ENCODE assay signal across 12 cellular contexts in genomic region chr5:172082180-172082579, GRCh38.
"Had no signal": no experiment of that assay in that cellular context is flagged by ENCODE, and none has a peak within 500 bp of the region (broad histone marks: within the 10 kb centered on the region; RNA-seq: fewer than 3 reads in every experiment).

No MANE protein-coding gene starts in this region.

- H3K9me3 Mint-ChIP-seq: activated T-helper 2 cell treated with anti-CD3 and anti-CD28 coated beads, Interferon-gamma antibody, Interleukin-2, Interleukin-4, amounts not matched to agents 10 μg/mL and 5 μg/mL and 100 μg/mL, durations not matched to agents 14 hours and 24 hours and 36 hours; mesothelial cell of epicardium; stimulated activated memory B cell treated with anti-CD40 and anti-IgM and Interleukin-4, amounts not matched to agents 10 μg/mL and 1 μg/mL and 100 μg/mL, for 72 hours; T-helper 2 cell treated with Interferon-gamma antibody and Interleukin-4, amounts not matched to agents 5 μg/mL and 100 μg/mL, for 36 hours had no signal

- H3K27ac ChIP-seq: cardiac muscle cell, right atrium auricular region, transverse colon had no signal

- H3K9me3 ChIP-seq: right atrium auricular region, transverse colon had no signal

- ATAC-seq: activated CD4-positive, CD25-positive, alpha-beta regulatory T cell treated with anti-CD3 and anti-CD28 coated beads, Interleukin-2, amount 50 U/mL, for 24 hours; esophagus mucosa; stimulated activated memory B cell treated with anti-CD40 and anti-IgM and Interleukin-4, amounts not matched to agents 10 μg/mL and 1 μg/mL and 100 μg/mL, for 72 hours had no signal

- DNase-seq: activated CD4-positive, alpha-beta T cell treated with anti-CD3 and anti-CD28 coated beads, Interleukin-2, amount 50 U/mL, for 48 hours; hypothalamus; SIG-M5; transverse colon had no signal

- H3K36me3 ChIP-seq: cardiac muscle cell, right atrium auricular region had no signal

- H3K4me3 Mint-ChIP-seq: mesothelial cell of epicardium; stimulated activated memory B cell treated with anti-CD40 and anti-IgM and Interleukin-4, amounts not matched to agents 10 μg/mL and 1 μg/mL and 100 μg/mL, for 72 hours; T-helper 2 cell treated with Interferon-gamma antibody and Interleukin-4, amounts not matched to agents 5 μg/mL and 100 μg/mL, for 36 hours had no signal

- H3K4me3 ChIP-seq: cardiac muscle cell, right atrium auricular region, transverse colon had no signal

- H3K36me3 Mint-ChIP-seq: mesothelial cell of epicardium had no signal

- H3K27ac Mint-ChIP-seq: activated T-helper 2 cell treated with anti-CD3 and anti-CD28 coated beads, Interferon-gamma antibody, Interleukin-2, Interleukin-4, amounts not matched to agents 10 μg/mL and 5 μg/mL and 100 μg/mL, durations not matched to agents 14 hours and 24 hours and 36 hours; mesothelial cell of epicardium; stimulated activated memory B cell treated with anti-CD40 and anti-IgM and Interleukin-4, amounts not matched to agents 10 μg/mL and 1 μg/mL and 100 μg/mL, for 72 hours; T-helper 2 cell treated with Interferon-gamma antibody and Interleukin-4, amounts not matched to agents 5 μg/mL and 100 μg/mL, for 36 hours had no signal

- H3K27me3 ChIP-seq: cardiac muscle cell, right atrium auricular region, transverse colon had no signal

- H3K27me3 Mint-ChIP-seq: stimulated activated memory B cell treated with anti-CD40 and anti-IgM and Interleukin-4, amounts not matched to agents 10 μg/mL and 1 μg/mL and 100 μg/mL, for 72 hours had no signal
